In the genomic region with DNA sequence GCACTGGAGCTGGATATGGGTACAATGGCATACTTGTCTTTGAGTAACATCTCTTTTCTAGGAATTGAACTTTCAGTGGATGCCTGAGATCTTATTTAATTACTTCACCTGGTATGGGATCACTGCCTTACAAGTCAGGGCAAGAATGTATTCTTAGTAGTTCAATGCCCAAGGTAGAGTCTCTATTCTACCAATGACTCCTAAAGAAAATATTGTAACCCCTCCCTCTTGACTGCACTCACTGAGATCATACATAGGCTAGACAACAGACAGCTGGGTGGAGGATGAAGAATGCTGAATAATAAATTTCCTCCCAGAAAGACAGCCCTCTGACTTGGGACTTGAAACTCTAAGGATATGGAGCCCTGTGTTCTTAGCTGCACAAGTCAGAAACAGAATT, we compare ENCODE assay signal across 23 cellular contexts.
"Had no signal": no experiment of that assay in that cellular context is flagged by ENCODE, and none has a peak within 500 bp of the region (broad histone marks: within the 10 kb centered on the region; RNA-seq: fewer than 3 reads in every experiment).

No MANE protein-coding gene starts in this region.

- H3K4me2 ChIP-seq: hepatocyte had no signal

- H3K36me3 ChIP-seq: pancreas, right lobe of liver, stomach, suprapubic skin, tibial nerve had no signal

- ATAC-seq: activated CD8-positive, alpha-beta memory T cell treated with anti-CD3 and anti-CD28 coated beads, Interleukin-2, amount 10 ng/mL, durations not matched to agents 7 days and 5 days; activated CD8-positive, alpha-beta T cell treated with anti-CD3 and anti-CD28 coated beads for 36 hours; activated naive CD8-positive, alpha-beta T cell treated with anti-CD3 and anti-CD28 coated beads, Interleukin-2, amount 50 U/mL, for 24 hours; left cardiac atrium; pancreas; psoas muscle; right lobe of liver; stimulated activated memory B cell treated with anti-CD40 and anti-IgM and Interleukin-4, amounts not matched to agents 10 μg/mL and 1 μg/mL and 100 μg/mL, for 72 hours; T-cell had no signal

- H3K27ac ChIP-seq: hepatocyte, pancreas, psoas muscle, right lobe of liver, skin epidermis, stomach, suprapubic skin, tibial nerve, VCaP had no signal

- H3K4me3 ChIP-seq: hepatocyte, pancreas, psoas muscle, right lobe of liver, skin epidermis, stomach, suprapubic skin, tibial nerve had no signal

- H3K4me1 ChIP-seq: pancreas, psoas muscle, right lobe of liver, stomach, suprapubic skin, tibial nerve had no signal

- H3K9me3 ChIP-seq: pancreas, psoas muscle, right lobe of liver, stomach, tibial nerve had no signal

- H2AFZ ChIP-seq: hepatocyte had no signal

- DNase-seq: activated CD4-positive, alpha-beta T cell treated with anti-CD3 and anti-CD28 coated beads, Interleukin-2, amount 10 ng/mL, durations not matched to agents 7 days and 5 days; activated CD4-positive, CD25-positive, alpha-beta regulatory T cell treated with anti-CD3 and anti-CD28 coated beads, Interleukin-2, amount 50 U/mL, for 72 hours; activated CD8-positive, alpha-beta memory T cell treated with anti-CD3 and anti-CD28 coated beads, Interleukin-2, amount 10 ng/mL, durations not matched to agents 7 days and 5 days; activated CD8-positive, alpha-beta T cell treated with anti-CD3 and anti-CD28 coated beads for 36 hours; activated gamma-delta T cell; activated naive CD4-positive, alpha-beta T cell treated with anti-CD3 and anti-CD28 coated beads, Interleukin-2, amount 50 U/mL, for 16 hours; activated naive CD8-positive, alpha-beta T cell treated with anti-CD3 and anti-CD28 coated beads, Interleukin-2, amount 50 U/mL, for 24 hours; activated T-cell treated with anti-CD3 and anti-CD28 coated beads for 4 hours; central memory CD4-positive, alpha-beta T cell; effector memory CD4-positive, alpha-beta T cell; left cardiac atrium; pancreas; psoas muscle; right lobe of liver; stimulated activated CD4-positive, alpha-beta T cell treated with anti-CD3 and anti-CD28 coated beads, Interleukin-2, amount 100 ng/mL, for 24 hours; stomach; T-cell had no signal

- H3K27me3 ChIP-seq: hepatocyte, right lobe of liver, stomach, suprapubic skin, tibial nerve had no signal
